ENCODE assay signal across 22 cellular contexts in genomic region chr3:87920549-87920948, GRCh38.
"Had no signal": no experiment of that assay in that cellular context is flagged by ENCODE, and none has a peak within 500 bp of the region (broad histone marks: within the 10 kb centered on the region; RNA-seq: fewer than 3 reads in every experiment).

No MANE protein-coding gene starts in this region.

- DNase-seq: natural killer cell; occipital lobe; ovary; posterior cingulate gyrus; psoas muscle; right cardiac atrium; spleen; stimulated activated CD4-positive, alpha-beta T cell treated with anti-CD3 and anti-CD28 coated beads, Interleukin-12 subunit alpha, Interleukin-12 subunit beta, amount 100 ng/mL, for 4 hours; stimulated activated CD4-positive, alpha-beta T cell treated with anti-CD3 and anti-CD28 coated beads, Interleukin-1b, Interleukin-23, amount 100 ng/mL, for 48 hours; stimulated activated CD4-positive, alpha-beta T cell treated with anti-CD3 and anti-CD28 coated beads, Interleukin-4, amount 100 ng/mL, for 1 hour; stimulated activated CD4-positive, alpha-beta T cell treated with anti-CD3 and anti-CD28 coated beads, Interleukin-4, amount 100 ng/mL, for 4 hours; stimulated activated CD8-positive, alpha-beta memory T cell treated with anti-CD3 and anti-CD28 coated beads, Interleukin-4, amount 100 ng/mL, for 48 hours; stimulated activated naive CD4-positive, alpha-beta T cell; stimulated activated naive CD8-positive, alpha-beta T cell treated with anti-CD3 and anti-CD28 coated beads, Interleukin-15, amount 100 ng/mL, for 72 hours; stimulated activated naive CD8-positive, alpha-beta T cell treated with anti-CD3 and anti-CD28 coated beads, Interleukin-15, Interleukin-2, amounts not matched to agents 100 U/mL and 50 U/mL, for 24 hours; substantia nigra; testis; tibial artery; transverse colon; upper lobe of right lung had no signal

- ATAC-seq: natural killer cell; psoas muscle; right cardiac atrium; sciatic nerve; stimulated activated memory B cell treated with anti-CD40 and anti-IgM and Interleukin-4, amounts not matched to agents 10 μg/mL and 1 μg/mL and 100 μg/mL, for 72 hours; stimulated activated naive CD8-positive, alpha-beta T cell treated with anti-CD3 and anti-CD28 coated beads, Interleukin-15, amount 100 ng/mL, for 72 hours; stimulated activated naive CD8-positive, alpha-beta T cell treated with anti-CD3 and anti-CD28 coated beads, Interleukin-15, Interleukin-2, amounts not matched to agents 100 U/mL and 50 U/mL, for 24 hours; upper lobe of right lung had no signal
